ENCODE assay signal across 8 cellular contexts in the genomic region with DNA sequence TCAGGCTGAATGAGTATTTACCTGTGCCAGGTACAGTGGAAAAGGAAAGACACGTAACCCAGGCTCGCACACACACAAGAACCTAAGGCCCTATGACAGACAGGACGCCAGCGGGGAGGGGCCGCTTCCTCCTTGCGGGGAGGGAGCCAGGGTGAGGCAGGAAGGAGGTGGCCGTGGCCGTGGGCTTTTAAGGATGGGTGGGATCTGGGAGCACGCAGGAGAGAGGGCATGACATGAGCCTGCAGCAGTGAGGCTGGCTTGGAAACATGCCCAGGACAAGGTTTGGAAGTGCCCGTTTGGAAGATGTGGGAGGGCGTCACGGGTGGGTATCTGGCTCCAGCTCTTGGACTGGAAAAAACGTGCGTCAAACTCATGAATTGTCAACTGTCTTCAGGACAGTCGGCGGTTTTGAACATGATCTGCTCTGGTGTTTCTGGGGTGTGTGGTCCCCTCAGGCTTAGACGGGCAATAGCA. TPM values are rescaled to one million over a fixed set of nuclear protein-coding genes. Genes with fewer than 3 reads are reported as not detected.
A peak's percentile ranks its signal among the peaks of the same experiment; 100 is the strongest.
DNase-seq lines count a peak whose midpoint lies in the region; ATAC-seq lines count a peak whose summit lies in the region.

No MANE protein-coding gene starts in this region.

- H3K36me3 ChIP-seq in H7 (replicated peaks; ENCODE audit: control insufficient read depth, insufficient read depth, low read length) = no peaks in the 10 kb centered on the region; the same call in none of the 2 replicates

- no peaks in the 10 kb centered on the region for H3K27me3 ChIP-seq in H7 (ENCODE audit: control insufficient read depth, insufficient read depth, low read length)

- H3K4me3 ChIP-seq in H7 (ENCODE audit: insufficient read depth, low read depth, low read length) = no peak overlapping the region

- peak; percentile 30 for ATAC-seq in Right ventricle myocardium superior (ENCODE audit: poor library complexity)
- ATAC-seq in GM18858 (IDR thresholded peaks at IDR 0.05; ENCODE audit: unreplicated experiment) = no peak

- intact Hi-C loops in Right ventricle myocardium superior (cut with DNase I) = no loop called here

- peak; percentile 48 for DNase-seq in H7
- DNase-seq in activated T-cell treated with anti-CD3 and anti-CD28 coated beads, Interleukin-2, amount 50 U/mL, for 1 hour = peak; percentile 73
- DNase-seq in Right ventricle myocardium superior = peak; percentile 76
- DNase-seq in stimulated activated CD4-positive, alpha-beta T cell treated with anti-CD3 and anti-CD28 coated beads, Interleukin-2, amount 100 ng/mL, for 4 hours (ENCODE audit: low read depth) = peak; percentile 47
- no peak for DNase-seq in NCI-H2029 treated with DMSO at 0.1 percent for 48 hours (lab: John Stamatoyannopoulos, UW)
- DNase-seq in NCI-H2171 (lab: John Stamatoyannopoulos, UW) = no peak
- no peak for DNase-seq in SK-N-DZ (ENCODE audit: low spot score)

RNA-seq across cellular contexts. Expression of gene SH3GL1, which starts 20.1 kb away (rescaled TPM):
- total RNA-seq in H7 (2014; rRNA removed; shearing (Covaris generic)) = 73.1 and 97.7 TPM in 2 replicates
- total RNA-seq in Right ventricle myocardium superior = 18.6 TPM
- 47.0 and 62.2 TPM in 2 replicates for polyA plus RNA-seq in SK-N-DZ (2014; cell fraction: cytosol; rRNA removed)
- polyA plus RNA-seq in SK-N-DZ (2014; cell fraction: nucleus; rRNA removed) = 41.5 and 42.2 TPM in 2 replicates

RNA-seq across cellular contexts. Expression of gene CHAF1A, which starts 22.1 kb away (rescaled TPM):
- 121 and 122 TPM in 2 replicates for total RNA-seq in H7 (2014; rRNA removed; shearing (Covaris generic))
- 5.4 TPM for total RNA-seq in Right ventricle myocardium superior
- 44.2 and 55.5 TPM in 2 replicates for polyA plus RNA-seq in SK-N-DZ (2014; cell fraction: cytosol; rRNA removed)
- 54.0 and 71.2 TPM in 2 replicates for polyA plus RNA-seq in SK-N-DZ (2014; cell fraction: nucleus; rRNA removed)

RNA-seq across cellular contexts. Expression of gene MPND, which starts 36.9 kb away (rescaled TPM):
- 11.4 and 17.4 TPM in 2 replicates for total RNA-seq in H7 (2014; rRNA removed; shearing (Covaris generic))
- total RNA-seq in Right ventricle myocardium superior = 16.6 TPM
- polyA plus RNA-seq in SK-N-DZ (2014; cell fraction: cytosol; rRNA removed) = 8.7 and 15.5 TPM in 2 replicates
- polyA plus RNA-seq in SK-N-DZ (2014; cell fraction: nucleus; rRNA removed) = 14.1 and 19.4 TPM in 2 replicates

RNA-seq across cellular contexts. Expression of gene STAP2, which starts 41.7 kb away (rescaled TPM):
- 14.2 and 18.0 TPM in 2 replicates for total RNA-seq in H7 (2014; rRNA removed; shearing (Covaris generic))
- 1.6 TPM for total RNA-seq in Right ventricle myocardium superior
- polyA plus RNA-seq in SK-N-DZ (2014; cell fraction: cytosol; rRNA removed) = 3.9 and 6.6 TPM in 2 replicates
- polyA plus RNA-seq in SK-N-DZ (2014; cell fraction: nucleus; rRNA removed) = 3.0 and 7.3 TPM in 2 replicates

Comparison
In these comparisons a context has a peak if more than half of its experiments do, and no peak if none do; other contexts are left out.
1. DNase-seq: peak in H7 (single experiment), activated T-cell treated with anti-CD3 and anti-CD28 coated beads, Interleukin-2, amount 50 U/mL, for 1 hour (single experiment), Right ventricle myocardium superior (single experiment) and stimulated activated CD4-positive, alpha-beta T cell treated with anti-CD3 and anti-CD28 coated beads, Interleukin-2, amount 100 ng/mL, for 4 hours (single experiment); none in NCI-H2029 treated with DMSO at 0.1 percent for 48 hours (single experiment), NCI-H2171 (single experiment) and SK-N-DZ (single experiment).
2. RNA of gene CHAF1A, which starts 22.1 kb away (total RNA-seq): 121 to 122 TPM in H7; 5.4 TPM in Right ventricle myocardium superior (single experiment); every median in the first group is over 10 times any median in the second.